In genomic region chr22:20428496-20429253, GRCh38 we compare ENCODE assay signal across 1 cellular context.
TF ChIP-seq lines count a peak whose summit lies in the region.

No MANE protein-coding gene starts in this region.

TF ChIP-seq in WTC11, 78 proteins besides CTCF, POLR2A, EP300 and RAD21 (continued from another document):
- TF ChIP-seq STAT6 (CRISPR knock-in tag; conservative IDR thresholded peaks at IDR 0.05; ENCODE audit: low read depth): no peak
- no peak for TF ChIP-seq MYBL2 (CRISPR knock-in tag; IDR thresholded peaks at IDR 0.05)
- no peak for TF ChIP-seq SOX15 (CRISPR knock-in tag; IDR thresholded peaks at IDR 0.05)
- TF ChIP-seq ESRRA (CRISPR knock-in tag; IDR thresholded peaks at IDR 0.05; ENCODE audit: borderline replicate concordance): no peak
- no peak for TF ChIP-seq RELA (CRISPR knock-in tag; IDR thresholded peaks at IDR 0.05; ENCODE audit: borderline replicate concordance)
- no peak for TF ChIP-seq ZNF263 (CRISPR knock-in tag; IDR thresholded peaks at IDR 0.05; ENCODE audit: low read depth)
- no peak for TF ChIP-seq NR2C2 (CRISPR knock-in tag; IDR thresholded peaks at IDR 0.05)
- no peak for TF ChIP-seq RORB (CRISPR knock-in tag; IDR thresholded peaks at IDR 0.05)
- no peak for TF ChIP-seq FOXK1 (CRISPR knock-in tag; IDR thresholded peaks at IDR 0.05)
- no peak for TF ChIP-seq ZNF219 (CRISPR knock-in tag; IDR thresholded peaks at IDR 0.05; ENCODE audit: borderline replicate concordance)
- no peak for TF ChIP-seq TCF7 (CRISPR knock-in tag; IDR thresholded peaks at IDR 0.05; ENCODE audit: low read depth)
